In genomic region chr21:15425049-15425448, GRCh38 we compare ENCODE assay signal across 13 cellular contexts.
"Had no signal": no experiment of that assay in that cellular context is flagged by ENCODE, and none has a peak within 500 bp of the region (broad histone marks: within the 10 kb centered on the region; RNA-seq: fewer than 3 reads in every experiment).

No MANE protein-coding gene starts in this region.

- H2AFZ ChIP-seq: parathyroid adenoma had no signal

- ATAC-seq: gastroesophageal sphincter had no signal

- H3K9me3 ChIP-seq: gastroesophageal sphincter, stomach, thoracic aorta had no signal

- H3K9ac ChIP-seq: parathyroid adenoma had no signal

- H3K9me3 Mint-ChIP-seq: activated B cell treated with CpG ODN at 0.5 μM for 24 hours had no signal

- H3K4me1 ChIP-seq: gastroesophageal sphincter, parathyroid adenoma, stomach had no signal

- H3K27me3 Mint-ChIP-seq: activated B cell treated with CpG ODN at 0.5 μM for 24 hours had no signal

- H3K27ac Mint-ChIP-seq: activated B cell treated with CpG ODN at 0.5 μM for 24 hours had no signal

- H3K4me1 Mint-ChIP-seq: activated B cell treated with CpG ODN at 0.5 μM for 24 hours had no signal

- H3K79me2 ChIP-seq: parathyroid adenoma had no signal

- H3K27ac ChIP-seq: epithelial cell of prostate, gastroesophageal sphincter, parathyroid adenoma, stomach, thoracic aorta had no signal

- DNase-seq: activated B cell treated with CpG ODN at 0.5 μM for 24 hours; activated CD4-positive, alpha-beta T cell treated with anti-CD3 and anti-CD28 coated beads, Interleukin-2, amount 50 U/mL, for 1 hour; activated T-cell treated with anti-CD3 and anti-CD28 coated beads, Interleukin-2, amount 50 U/mL, for 48 hours; central memory CD4-positive, alpha-beta T cell; cortex of kidney; effector memory CD4-positive, alpha-beta T cell; stimulated activated CD4-positive, alpha-beta T cell treated with anti-CD3 and anti-CD28 coated beads, Interleukin-4, amount 100 ng/mL, for 1 hour; stimulated activated CD8-positive, alpha-beta memory T cell treated with anti-CD3 and anti-CD28 coated beads, Interleukin-4, amount 100 ng/mL, for 48 hours; stomach had no signal

- H3K27me3 ChIP-seq: gastroesophageal sphincter, stomach had no signal

- H3K36me3 ChIP-seq: gastroesophageal sphincter, stomach, thoracic aorta had no signal

- H3K4me3 Mint-ChIP-seq: activated B cell treated with CpG ODN at 0.5 μM for 24 hours had no signal

- H3K4me3 ChIP-seq: gastroesophageal sphincter, stomach, thoracic aorta had no signal
